In genomic region chr3:44862221-44862637, GRCh38 we compare ENCODE assay signal across 8 cellular contexts. TPM values are rescaled to one million over a fixed set of nuclear protein-coding genes. Genes with fewer than 3 reads are reported as not detected.
DNase-seq lines count a peak whose midpoint lies in the region; ATAC-seq, FAIRE-seq and TF ChIP-seq lines count a peak whose summit lies in the region.

No MANE protein-coding gene starts in this region.

- no peak for FAIRE-seq in HTR-8/SVneo (lab: Jason Lieb, UNC)

- peaks cover 17% of the 10 kb centered on the region for H3K4me1 Mint-ChIP-seq in activated T-helper 17 cell treated with anti-CD3 and anti-CD28 coated beads, Interleukin-2, amount 50 U/mL, for 72 hours

- H3K27ac ChIP-seq in iPS-18a (ENCODE audit: low read length) (no peak overlapping the region), skeletal muscle tissue (ENCODE audit: low read depth, low read length) (peak overlapping the region; percentile 63)

- no peaks in the 10 kb centered on the region for H3K27me3 Mint-ChIP-seq in activated T-helper 17 cell treated with anti-CD3 and anti-CD28 coated beads, Interleukin-2, amount 50 U/mL, for 72 hours

- H3K4me3 ChIP-seq in GM12865 (ENCODE audit: low read depth, low read length): peak overlapping the region; percentile 40
- peak overlapping the region; percentile 79 for H3K4me3 ChIP-seq in iPS-18a (ENCODE audit: low read length)
- peak overlapping the region; percentile 88 to 93 (median 92) for H3K4me3 ChIP-seq in skeletal muscle tissue (ENCODE audit: low read length in 3 of 3)

- H3K9ac ChIP-seq in iPS-18a (ENCODE audit: low read length) (peak overlapping the region; percentile 65), skeletal muscle tissue (ENCODE audit: low read depth in 1 of 3, low read length in 3 of 3) (peak overlapping the region; percentile 80 to 86 (median 85))

- H3K9me3 ChIP-seq in iPS-18a (ENCODE audit: control insufficient read depth, low read depth, low read length) (no peaks in the 10 kb centered on the region), skeletal muscle tissue (ENCODE audit: control insufficient read depth in 3 of 3, low read length in 3 of 3) (no peaks in the 10 kb centered on the region)

- H3K27me3 ChIP-seq in iPS-18a (ENCODE audit: control insufficient read depth, insufficient read depth, low read length): no peaks in the 10 kb centered on the region
- H3K27me3 ChIP-seq in skeletal muscle tissue (ENCODE audit: control insufficient read depth in 3 of 3, insufficient read depth in 3 of 3, low read length in 3 of 3): no peaks in the 10 kb centered on the region

- H3K36me3 Mint-ChIP-seq in activated T-helper 17 cell treated with anti-CD3 and anti-CD28 coated beads, Interleukin-2, amount 50 U/mL, for 72 hours (ENCODE audit: low read depth): no peaks in the 10 kb centered on the region

- no peak for TF ChIP-seq CTCF in GM12865 (IDR thresholded peaks at IDR 0.05; ENCODE audit: insufficient read depth, low read depth, low read length, missing control alignments)

- H3K4me1 ChIP-seq in iPS-18a (ENCODE audit: control insufficient read depth, low read depth, low read length) (peaks cover 6% of the 10 kb centered on the region), skeletal muscle tissue (ENCODE audit: control insufficient read depth in 3 of 3, insufficient read depth in 3 of 3, low read length in 3 of 3) (peaks cover 10 to 40% (median 17%) of the 10 kb centered on the region in 3 donors)

- H3K4me3 Mint-ChIP-seq in activated T-helper 17 cell treated with anti-CD3 and anti-CD28 coated beads, Interleukin-2, amount 50 U/mL, for 72 hours: peak overlapping the region; percentile 84

- DNase-seq in GM12865 (ENCODE audit: low read depth) (peak; percentile 52), HTR-8/SVneo (ENCODE audit: insufficient read length, low spot score) (peak; percentile 19), NCI-H1930 (lab: John Stamatoyannopoulos, UW) (no peak), NCI-H1436 treated with DMSO at 0.1 percent for 48 hours (lab: John Stamatoyannopoulos, UW) (no peak)

- peaks cover 5% of the 10 kb centered on the region for H3K36me3 ChIP-seq in iPS-18a (ENCODE audit: control insufficient read depth, low read depth, low read length)
- peaks cover 0 to 3% (median 2%) of the 10 kb centered on the region in 3 donors for H3K36me3 ChIP-seq in skeletal muscle tissue (ENCODE audit: control insufficient read depth in 3 of 3, insufficient read depth in 3 of 3, low read length in 3 of 3)

- H3K9me3 Mint-ChIP-seq in activated T-helper 17 cell treated with anti-CD3 and anti-CD28 coated beads, Interleukin-2, amount 50 U/mL, for 72 hours: no peaks in the 10 kb centered on the region

- H3K27ac Mint-ChIP-seq in activated T-helper 17 cell treated with anti-CD3 and anti-CD28 coated beads, Interleukin-2, amount 50 U/mL, for 72 hours: peak overlapping the region; percentile 80

- peak; percentile 20 for ATAC-seq in GM21515 (IDR thresholded peaks at IDR 0.05; ENCODE audit: unreplicated experiment)
- peak; percentile 27 for ATAC-seq in activated T-helper 17 cell treated with anti-CD3 and anti-CD28 coated beads, Interleukin-2, amount 50 U/mL, for 72 hours (replicated peaks)

RNA-seq across cellular contexts. Expression of gene TMEM42, which starts 0.5 kb away (rescaled TPM):
- 1 to 10 TPM; 6.9 to 7.3 TPM for total RNA-seq in activated T-helper 17 cell treated with anti-CD3 and anti-CD28 coated beads, Interleukin-2, amount 50 U/mL, for 72 hours
- 7.3 TPM for total RNA-seq in skeletal muscle tissue

RNA-seq across cellular contexts. Expression of gene TGM4, which starts 12.2 kb away (rescaled TPM):
- total RNA-seq in activated T-helper 17 cell treated with anti-CD3 and anti-CD28 coated beads, Interleukin-2, amount 50 U/mL, for 72 hours: not detected
- not detected for total RNA-seq in skeletal muscle tissue

Comparison
In these comparisons a context has a peak if more than half of its experiments do, and no peak if none do; other contexts are left out.
1. DNase-seq: peak in GM12865 (single experiment) and HTR-8/SVneo (single experiment); none in NCI-H1930 (0 of 2) and NCI-H1436 treated with DMSO at 0.1 percent for 48 hours (single experiment).
2. H3K4me3 ChIP-seq: peak in every context shown above with its lines; median percentile 92 in skeletal muscle tissue; 79 in iPS-18a; 40 in GM12865.